ENCODE assay signal across 17 cellular contexts in the genomic region with DNA sequence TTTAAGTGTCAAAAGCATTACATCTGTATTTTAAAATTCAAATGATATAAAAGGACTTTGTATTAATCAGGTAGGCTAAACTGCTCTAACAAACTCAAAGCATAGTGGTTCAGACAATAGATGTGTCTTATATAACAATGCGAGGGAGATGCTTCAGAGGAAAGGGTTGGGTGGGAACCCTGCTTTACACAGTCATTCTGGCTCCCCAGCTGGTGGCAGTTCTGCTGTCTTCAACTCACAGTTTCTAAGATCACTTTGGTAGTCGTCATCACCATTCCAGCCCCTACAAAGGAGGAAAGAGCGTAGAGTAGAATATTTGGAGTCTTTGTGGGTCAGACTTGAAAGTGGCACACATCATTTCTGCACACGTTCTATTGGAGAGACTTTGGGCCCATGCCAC. TPM values are rescaled to one million over a fixed set of nuclear protein-coding genes. Genes with fewer than 3 reads are reported as not detected.
A peak's percentile ranks its signal among the peaks of the same experiment; 100 is the strongest.
DNase-seq lines count a peak whose midpoint lies in the region; ATAC-seq and TF ChIP-seq lines count a peak whose summit lies in the region.
"Had no signal": no experiment of that assay in that cellular context is flagged by ENCODE, and none has a peak within 500 bp of the region (broad histone marks: within the 10 kb centered on the region; RNA-seq: fewer than 3 reads in every experiment).

No MANE protein-coding gene starts in this region.

- H3K4me1 ChIP-seq in left ventricle myocardium inferior: peaks cover 89% of the 10 kb centered on the region
- peaks cover 32 to 94% (median 88%) of the 10 kb centered on the region in 4 donors for H3K4me1 ChIP-seq in esophagus muscularis mucosa
- peaks cover 84% of the 10 kb centered on the region for H3K4me1 ChIP-seq in muscle layer of colon (ENCODE audit: insufficient read depth, low read length)
- H3K4me1 ChIP-seq in transverse colon: peaks cover 25 to 77% (median 59%) of the 10 kb centered on the region in 4 donors
- H3K4me1 ChIP-seq in breast epithelium: peaks cover 0 to 9% of the 10 kb centered on the region in 2 donors

- TF ChIP-seq EP300 in esophagus muscularis mucosa (IDR thresholded peaks at IDR 0.05) (no peak), transverse colon (IDR thresholded peaks at IDR 0.05; ENCODE audit: low read depth) (no peak)

- H3K36me3 ChIP-seq in left ventricle myocardium inferior (no peaks in the 10 kb centered on the region), esophagus muscularis mucosa (no peaks in the 10 kb centered on the region), muscle layer of colon (ENCODE audit: insufficient read depth, low read length) (no peaks in the 10 kb centered on the region), transverse colon (no peaks in the 10 kb centered on the region), breast epithelium (no peaks in the 10 kb centered on the region)
- H3K36me3 ChIP-seq: Peyer's patch had no signal

- H3K27me3 ChIP-seq in left ventricle myocardium inferior (ENCODE audit: low read depth) (no peaks in the 10 kb centered on the region), esophagus muscularis mucosa (no peaks in the 10 kb centered on the region), muscle layer of colon (ENCODE audit: control insufficient read depth in 1 of 2, insufficient read depth in 2 of 2, low read length in 2 of 2) (no peaks in the 10 kb centered on the region), transverse colon (no peaks in the 10 kb centered on the region), breast epithelium (no peaks in the 10 kb centered on the region)
- H3K27me3 ChIP-seq: Peyer's patch had no signal

- H3K27ac ChIP-seq in left ventricle myocardium inferior (replicated peaks) (peak overlapping the region; percentile 72), esophagus muscularis mucosa (replicated peaks in 1 of 4) (peak overlapping the region; percentile 94 to 96 (median 96)), muscle layer of colon (ENCODE audit: low read depth, low read length) (peak overlapping the region; percentile 86), transverse colon (peak overlapping the region; percentile 76 to 94 (median 80)), breast epithelium (no peak overlapping the region)

- no peak overlapping the region for H3K9ac ChIP-seq in muscle layer of colon (ENCODE audit: low read length)

- in situ Hi-C loops in transverse colon (cut with MboI; ENCODE audit: low pct_ligation_motif_present in 1 of 4, low pct_unique_long_range_greater_than_20kb in 1 of 4, low sequenced_read_pairs in 3 of 4): no loop called here

- H3K4me3 ChIP-seq in left ventricle myocardium inferior (no peak overlapping the region), esophagus muscularis mucosa (no peak overlapping the region), muscle layer of colon (ENCODE audit: low read depth in 1 of 2, low read length in 2 of 2) (no peak overlapping the region), transverse colon (no peak overlapping the region), breast epithelium (no peak overlapping the region)

- DNase-seq in left ventricle myocardium inferior (no peak), Right ventricle myocardium superior (no peak), esophagus muscularis mucosa (ENCODE audit: extremely low spot score) (no peak), transverse colon (no peak), NCI-H2171 treated with DMSO at 0.1 percent for 48 hours (lab: John Stamatoyannopoulos, UW) (no peak), breast epithelium (ENCODE audit: low spot score in 2 of 2) (no peak)
- DNase-seq: CD4-positive, CD25-positive, alpha-beta regulatory T cell; Karpas-422; MV-4-11; NCI-H1105 treated with DMSO at 0.1 percent for 48 hours; NCI-H2171; NCI-H446; NCI-H526; Peyer's patch had no signal

- no peak for TF ChIP-seq CTCF in left ventricle myocardium inferior (IDR thresholded peaks at IDR 0.05; ENCODE audit: borderline replicate concordance)
- TF ChIP-seq CTCF in esophagus muscularis mucosa (IDR thresholded peaks at IDR 0.05): no peak
- no peak for TF ChIP-seq CTCF in transverse colon (IDR thresholded peaks at IDR 0.05)
- TF ChIP-seq CTCF in breast epithelium (IDR thresholded peaks at IDR 0.05): no peak

- WGBS in esophagus muscularis mucosa: 73% methylated on average over 4 of the region's 4 CpGs
- 73 to 95% methylated on average over 3 to 4 of the region's 4 CpGs for WGBS in transverse colon (ENCODE audit: low coverage in 1 of 2), 2 donors

- H3K9me3 ChIP-seq in left ventricle myocardium inferior (replicated peaks) (no peaks in the 10 kb centered on the region), esophagus muscularis mucosa (no peaks in the 10 kb centered on the region), muscle layer of colon (ENCODE audit: low read length) (no peaks in the 10 kb centered on the region), transverse colon (no peaks in the 10 kb centered on the region), breast epithelium (no peaks in the 10 kb centered on the region)
- H3K9me3 ChIP-seq: Peyer's patch had no signal

- ATAC-seq in Right ventricle myocardium superior (ENCODE audit: poor library complexity) (no peak), HG02642 (IDR thresholded peaks at IDR 0.05; ENCODE audit: poor library complexity, unreplicated experiment) (no peak)

- intact Hi-C loops in left ventricle myocardium inferior (cut with micrococcal nuclease): no loop called here
- intact Hi-C loops in Right ventricle myocardium superior (cut with DNase I): loop anchor here (5.0 kb wide), 1 partner anchor 33 kb away; no protein-coding TSS in a partner anchor
- intact Hi-C loops in esophagus muscularis mucosa (cut with DNase I): loop anchor here (2.0 to 10.0 kb wide), 3 partner anchors 37 to 143 kb away; no protein-coding TSS in a partner anchor
- intact Hi-C loops in transverse colon (cut with DNase I; ENCODE audit: low total_unique reads): loop anchor here (5.0 kb wide), 1 partner anchor 38 kb away; no protein-coding TSS in a partner anchor
- intact Hi-C loops in breast epithelium (cut with DNase I; ENCODE audit: low total_unique reads): no loop called here

- no peak for TF ChIP-seq POLR2A in esophagus muscularis mucosa (IDR thresholded peaks at IDR 0.05; ENCODE audit: low read depth)
- TF ChIP-seq POLR2A in transverse colon (IDR thresholded peaks at IDR 0.05): no peak
- TF ChIP-seq POLR2A in breast epithelium (IDR thresholded peaks at IDR 0.05): no peak

RNA-seq across cellular contexts. Expression of a gene that starts 4.2 kb away (rescaled TPM):
- total RNA-seq in left ventricle myocardium inferior: 111 TPM
- 81.5 TPM for total RNA-seq in Right ventricle myocardium superior
- 100 to 1,000 TPM in 3 of 4 donors, 10 to 100 TPM in 1; 69.1 to 150 (median 106) TPM for total RNA-seq in esophagus muscularis mucosa
- total RNA-seq in transverse colon: 10 to 100 TPM; 39.6 to 98.9 (median 73.9) TPM
- total RNA-seq in breast epithelium: 10 to 100 TPM; 10.6 to 30.8 (median 24.3) TPM
- total RNA-seq: OCI-LY7 had no signal

Comparison
In these comparisons a context has a peak if more than half of its experiments do, and no peak if none do; other contexts are left out.
1. intact Hi-C loops: an anchor here in Right ventricle myocardium superior (5.0 kb wide), esophagus muscularis mucosa (2.0 to 10.0 kb wide) and transverse colon (5.0 kb wide); none called in left ventricle myocardium inferior and breast epithelium.
2. H3K27ac ChIP-seq: peak in left ventricle myocardium inferior (single experiment), esophagus muscularis mucosa (4 of 4), muscle layer of colon (single experiment) and transverse colon (4 of 4); none in breast epithelium (0 of 2).